In genomic region chr2:234304945-234305344, GRCh38 we compare ENCODE assay signal across 13 cellular contexts.
DNase-seq lines count a peak whose midpoint lies in the region; ATAC-seq and TF ChIP-seq lines count a peak whose summit lies in the region.
"Had no signal": no experiment of that assay in that cellular context is flagged by ENCODE, and none has a peak within 500 bp of the region (broad histone marks: within the 10 kb centered on the region; RNA-seq: fewer than 3 reads in every experiment).

No MANE protein-coding gene starts in this region.

- H3K18ac ChIP-seq in H9 (ENCODE audit: insufficient read length, low read depth, low read length) (no peak overlapping the region), trophoblast cell (ENCODE audit: low read length) (no peak overlapping the region)

- no peak overlapping the region for H2BK15ac ChIP-seq in H9 (ENCODE audit: low read depth, low read length)

- H3K9me3 ChIP-seq in H9 (ENCODE audit: control insufficient read depth, low read depth, low read length) (no peaks in the 10 kb centered on the region), NT2/D1 (ENCODE audit: insufficient read depth, low read length) (peaks cover 10% of the 10 kb centered on the region; the same call in 1 of the 2 replicates), trophoblast cell (ENCODE audit: insufficient read depth, low read depth, low read length) (no peaks in the 10 kb centered on the region), right lobe of liver (no peaks in the 10 kb centered on the region)
- H3K9me3 ChIP-seq: neutrophil had no signal

- no peak overlapping the region for H3K9ac ChIP-seq in H9 (ENCODE audit: extremely low read depth, insufficient read length, low read length)
- H3K9ac ChIP-seq in NT2/D1 (ENCODE audit: insufficient read length, low read depth), result no peak overlapping the region
- no peak overlapping the region for H3K9ac ChIP-seq in trophoblast cell (ENCODE audit: low read length)

- no peak overlapping the region for H2BK5ac ChIP-seq in H9 (ENCODE audit: insufficient read length, low read length)
- no peak overlapping the region for H2BK5ac ChIP-seq in trophoblast cell (ENCODE audit: low read depth, low read length, poor library complexity)

- H3K4me3 ChIP-seq in NT2/D1 (ENCODE audit: insufficient read length, low read depth), result no peak overlapping the region
- H3K4me3 ChIP-seq in epithelial cell of esophagus (ENCODE audit: low read length), result no peak overlapping the region
- H3K4me3 ChIP-seq in trophoblast cell (ENCODE audit: low read depth, low read length), result no peak overlapping the region
- H3K4me3 ChIP-seq in right lobe of liver, result no peak overlapping the region

- H4K8ac ChIP-seq in H9 (replicated peaks; ENCODE audit: insufficient read length, low read depth, low read length) (no peak overlapping the region), trophoblast cell (ENCODE audit: low read depth, low read length) (no peak overlapping the region)

- no CpG with 5 or more reads among the region's 5 CpGs for WGBS in H9 (ENCODE audit: extremely low coverage, insufficient read length, low lambda C conversion rate)
- no CpG with 5 or more reads among the region's 5 CpGs for WGBS in trophoblast cell (ENCODE audit: extremely low coverage, insufficient coverage, insufficient read length)
- WGBS in right lobe of liver (ENCODE audit: insufficient coverage, low coverage, low lambda C conversion rate, missing lambda C conversion rate), result 23% methylated on average over 5 of the region's 5 CpGs

- no peak for ATAC-seq in right lobe of liver
- ATAC-seq in GM18517 (IDR thresholded peaks at IDR 0.05; ENCODE audit: unreplicated experiment), result no peak
- ATAC-seq: left colon; stimulated activated naive B cell treated with anti-CD40 and anti-IgM and Interleukin-4, amounts not matched to agents 10 μg/mL and 1 μg/mL and 100 μg/mL, for 72 hours had no signal

- peak; percentile 66 for DNase-seq in H9
- peak; percentile 85 for DNase-seq in NT2/D1 (ENCODE audit: low read depth, low spot score)
- peak; percentile 76 for DNase-seq in epithelial cell of esophagus (ENCODE audit: low read depth)
- peak; percentile 93 to 94 for DNase-seq in trophoblast cell
- no peak for DNase-seq in NOMO-1 treated with DMSO at 0.1 percent for 48 hours (lab: John Stamatoyannopoulos, UW; ENCODE audit: unreplicated experiment)
- no peak for DNase-seq in anterior cingulate cortex (lab: John Stamatoyannopoulos, UW)
- DNase-seq in right lobe of liver, result no peak
- DNase-seq: DMS79 treated with DMSO at 0.1 percent for 48 hours; left colon; NCI-H187 treated with DMSO at 0.1 percent for 48 hours; stimulated activated naive B cell treated with anti-CD40 and anti-IgM and Interleukin-4, amounts not matched to agents 10 μg/mL and 1 μg/mL and 100 μg/mL, for 72 hours had no signal

- no peak overlapping the region for H2BK12ac ChIP-seq in H9 (ENCODE audit: insufficient read length, low read depth, low read length)
- H2BK12ac ChIP-seq in trophoblast cell (ENCODE audit: low read length), result no peak overlapping the region

- H4K5ac ChIP-seq in H9 (ENCODE audit: insufficient read length, low read depth, low read length), result no peak overlapping the region

- no peak overlapping the region for H3K56ac ChIP-seq in H9 (ENCODE audit: insufficient read length, low read depth, low read length)

- H3K27me3 ChIP-seq in H9 (ENCODE audit: insufficient read depth, low read length) (no peaks in the 10 kb centered on the region), NT2/D1 (ENCODE audit: insufficient read depth, insufficient read length) (no peaks in the 10 kb centered on the region), trophoblast cell (ENCODE audit: insufficient read depth, low read length) (no peaks in the 10 kb centered on the region), right lobe of liver (no peaks in the 10 kb centered on the region)

- H2BK120ac ChIP-seq in H9 (ENCODE audit: low read depth, low read length, poor library complexity, severe bottlenecking) (no peak overlapping the region), trophoblast cell (ENCODE audit: insufficient read depth, low read length, poor library complexity) (no peak overlapping the region)

- no peak overlapping the region for H4K91ac ChIP-seq in H9 (ENCODE audit: insufficient read length, low read depth, low read length)
- H4K91ac ChIP-seq in trophoblast cell (ENCODE audit: low read depth, low read length), result no peak overlapping the region

- intact Hi-C loops in right lobe of liver (cut with DNase I), result no loop called here

- H3K9me3 Mint-ChIP-seq in H9, result peaks cover 0 to 4% of the 10 kb centered on the region in 2 experiments; a peak in 2 of 5 replicates

- H3K36me3 ChIP-seq in NT2/D1 (ENCODE audit: insufficient read depth, insufficient read length, low read length) (no peaks in the 10 kb centered on the region), trophoblast cell (ENCODE audit: control insufficient read depth in 1 of 2, insufficient read depth in 2 of 2, low read length in 2 of 2) (no peaks in the 10 kb centered on the region), right lobe of liver (no peaks in the 10 kb centered on the region)
- H3K36me3 ChIP-seq: neutrophil had no signal

- peaks cover 0 to 4% (median 0%) of the 10 kb centered on the region in 3 experiments; a peak in 2 of 7 replicates for H3K36me3 Mint-ChIP-seq in H9 (ENCODE audit: insufficient read depth in 1 of 3, low read depth in 3 of 3)

- no peak overlapping the region for H3K14ac ChIP-seq in H9 (ENCODE audit: insufficient read depth, low read length)
- no peak overlapping the region for H3K14ac ChIP-seq in trophoblast cell (ENCODE audit: low read length)

- H3K27ac ChIP-seq in H9 (ENCODE audit: insufficient read length, low read depth, low read length) (no peak overlapping the region), trophoblast cell (ENCODE audit: low read depth, low read length) (no peak overlapping the region), right lobe of liver (no peak overlapping the region)
- H3K27ac ChIP-seq: neutrophil had no signal

- H4K12ac ChIP-seq in trophoblast cell (ENCODE audit: low read depth, low read length), result no peak overlapping the region

- H3K4me2 ChIP-seq in H9 (ENCODE audit: insufficient read depth, insufficient read length, low read length), result no peak overlapping the region
- H3K4me2 ChIP-seq in trophoblast cell (ENCODE audit: low read length), result no peak overlapping the region

- peaks cover 2% of the 10 kb centered on the region; the same call in 1 of the 2 replicates for H3K4me1 ChIP-seq in H9 (ENCODE audit: insufficient read depth, low read length)
- H3K4me1 ChIP-seq in NT2/D1 (ENCODE audit: insufficient read depth, insufficient read length), result peaks cover 11% of the 10 kb centered on the region
- H3K4me1 ChIP-seq in trophoblast cell (ENCODE audit: control insufficient read depth in 1 of 2, insufficient read depth in 2 of 2, low read length in 2 of 2), result peaks cover 8 to 11% of the 10 kb centered on the region in 2 experiments
- H3K4me1 ChIP-seq in right lobe of liver, result no peaks in the 10 kb centered on the region

- H3K4ac ChIP-seq in H9 (ENCODE audit: low read depth, low read length) (no peak overlapping the region), trophoblast cell (ENCODE audit: low read depth, low read length) (no peak overlapping the region)

- H3K23me2 ChIP-seq in H9 (ENCODE audit: insufficient read length, low read depth, low read length, poor library complexity, severe bottlenecking), result no peaks in the 10 kb centered on the region

- H2AFZ ChIP-seq in H9 (ENCODE audit: low read length) (no peak overlapping the region), trophoblast cell (ENCODE audit: insufficient read depth, low read length, poor library complexity) (no peak overlapping the region)

- no peaks in the 10 kb centered on the region for H3K79me2 ChIP-seq in H9 (ENCODE audit: insufficient read depth, low read length)
- H3K79me2 ChIP-seq in trophoblast cell (ENCODE audit: control insufficient read depth, insufficient read depth, low read length, poor library complexity), result no peaks in the 10 kb centered on the region

- H3K4me1 Mint-ChIP-seq in H9, result peaks cover 22 to 39% of the 10 kb centered on the region in 2 experiments

- H3K79me1 ChIP-seq in H9 (ENCODE audit: insufficient read depth, low read depth, low read length, poor library complexity, severe bottlenecking), result no peaks in the 10 kb centered on the region
- no peaks in the 10 kb centered on the region for H3K79me1 ChIP-seq in trophoblast cell (ENCODE audit: low read length)

- H3K4me3 Mint-ChIP-seq in H9, result no peak overlapping the region; a peak in 1 of 5 replicates
- H3K4me3 Mint-ChIP-seq: stimulated activated naive B cell treated with anti-CD40 and anti-IgM and Interleukin-4, amounts not matched to agents 10 μg/mL and 1 μg/mL and 100 μg/mL, for 72 hours had no signal

- H2AK5ac ChIP-seq in H9 (ENCODE audit: insufficient read length, low read length), result no peak overlapping the region
- no peak overlapping the region for H2AK5ac ChIP-seq in trophoblast cell (ENCODE audit: low read length)

- no peak overlapping the region for H2BK20ac ChIP-seq in H9 (ENCODE audit: low read depth, low read length, poor library complexity, severe bottlenecking)

- no peaks in the 10 kb centered on the region for H4K20me1 ChIP-seq in H9 (ENCODE audit: control insufficient read depth, insufficient read depth, insufficient read length)

- H3K23ac ChIP-seq in H9 (ENCODE audit: insufficient read length, low read depth, low read length) (no peak overlapping the region), trophoblast cell (ENCODE audit: low read length) (no peak overlapping the region)

- H3T11ph ChIP-seq in H9 (ENCODE audit: low read length), result no peak overlapping the region

- TF ChIP-seq CTCF in H9 (conservative IDR thresholded peaks at IDR 0.05) (no peak), epithelial cell of esophagus (IDR thresholded peaks at IDR 0.05; ENCODE audit: insufficient read depth, low read depth, low read length, missing control alignments) (no peak), right lobe of liver (IDR thresholded peaks at IDR 0.05) (no peak)

- H3K27ac Mint-ChIP-seq in H9, result peak overlapping the region in 2 of 3 experiments; percentile 71 to 84; a peak in 3 of 7 replicates
- H3K27ac Mint-ChIP-seq: stimulated activated naive B cell treated with anti-CD40 and anti-IgM and Interleukin-4, amounts not matched to agents 10 μg/mL and 1 μg/mL and 100 μg/mL, for 72 hours had no signal

- TF ChIP-seq POLR2A in right lobe of liver (IDR thresholded peaks at IDR 0.05), result no peak

- peaks cover 3% of the 10 kb centered on the region for H3K27me3 Mint-ChIP-seq in H9 (ENCODE audit: low read depth)

Comparison
In these comparisons a context has a peak if more than half of its experiments do, and no peak if none do; other contexts are left out.
1. DNase-seq: peak in H9 (single experiment), NT2/D1 (single experiment), epithelial cell of esophagus (single experiment) and trophoblast cell (2 of 2); none in NOMO-1 treated with DMSO at 0.1 percent for 48 hours (single experiment), anterior cingulate cortex (0 of 58) and right lobe of liver (0 of 3).